In the genomic region with DNA sequence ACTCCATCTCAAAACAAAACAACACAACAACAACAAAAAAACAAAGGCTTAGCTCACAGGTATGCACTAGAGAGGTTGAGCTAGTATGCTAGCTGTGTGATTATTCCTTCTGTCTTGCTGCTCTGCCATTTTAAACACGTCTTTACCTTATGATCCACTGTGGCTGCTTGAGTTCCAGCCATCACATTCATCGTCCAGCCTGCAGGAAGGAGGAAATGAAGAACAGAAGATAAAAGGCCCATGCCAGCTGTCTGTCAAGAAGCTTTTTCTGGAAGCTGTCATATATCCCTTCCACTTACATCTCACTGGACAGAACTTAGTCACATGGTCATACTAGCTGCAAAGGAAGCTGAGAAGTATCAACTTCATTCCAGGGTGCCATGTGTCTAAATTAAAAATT, we compare ENCODE assay signal across 25 cellular contexts. TPM values are rescaled to one million over a fixed set of nuclear protein-coding genes. Genes with fewer than 3 reads are reported as not detected.
DNase-seq lines count a peak whose midpoint lies in the region; ATAC-seq, FAIRE-seq and TF ChIP-seq lines count a peak whose summit lies in the region.
"Had no signal": no experiment of that assay in that cellular context is flagged by ENCODE, and none has a peak within 500 bp of the region (broad histone marks: within the 10 kb centered on the region; RNA-seq: fewer than 3 reads in every experiment).

No MANE protein-coding gene starts in this region.

- peaks cover 2% of the 10 kb centered on the region; the same call in 1 of the 2 replicates for H3K23me2 ChIP-seq in H1 (ENCODE audit: low read depth, low read length)

- no peak overlapping the region for H4K5ac ChIP-seq in H1 (ENCODE audit: insufficient read length, low read depth, low read length)
- no peak overlapping the region for H4K5ac ChIP-seq in mesendoderm (ENCODE audit: low read length)

- no peak overlapping the region for H2BK20ac ChIP-seq in H1 (ENCODE audit: low read length)

- H3K23ac ChIP-seq in H1 (ENCODE audit: insufficient read length), result no peak overlapping the region
- H3K23ac ChIP-seq in mesendoderm (ENCODE audit: low read length), result no peak overlapping the region

- H3K4me3 ChIP-seq in H1 (ENCODE audit: extremely low read depth in 1 of 4, insufficient read depth in 2 of 4, low read depth in 3 of 4, low read length in 4 of 4), result no peak overlapping the region
- H3K4me3 ChIP-seq in transverse colon, result no peak overlapping the region
- no peak overlapping the region for H3K4me3 ChIP-seq in mesendoderm (ENCODE audit: low read length)
- H3K4me3 ChIP-seq: GM23248 had no signal

- peaks cover 17% of the 10 kb centered on the region for H3K4me1 Mint-ChIP-seq in WTC11

- no peaks in the 10 kb centered on the region for H3K36me3 Mint-ChIP-seq in WTC11
- H3K36me3 Mint-ChIP-seq: CD4-positive, alpha-beta memory T cell had no signal

- no peak overlapping the region for H2BK12ac ChIP-seq in H1 (ENCODE audit: low read depth, low read length)

- H3K4ac ChIP-seq in H1 (replicated peaks; ENCODE audit: insufficient read length, low read depth, low read length), result no peak overlapping the region
- H3K4ac ChIP-seq in mesendoderm (ENCODE audit: low read depth, low read length), result no peak overlapping the region

- TF ChIP-seq EP300 in H1 (IDR thresholded peaks at IDR 0.05; ENCODE audit: borderline replicate concordance in 1 of 2, low read depth in 2 of 2, low read length in 2 of 2) (no peak), transverse colon (IDR thresholded peaks at IDR 0.05; ENCODE audit: low read depth) (no peak)

- POLR2A ChIA-PET in WTC11 (lab: Charles Lee), result no interaction called here
- POLR2A ChIA-PET in H1 (lab: Charles Lee; ENCODE audit: partially characterized antibody), result interaction anchor here (0.6 kb wide), 1 partner anchor 29 kb away, joined by 3 read pairs; no protein-coding TSS in a partner anchor

- H3K4me3 Mint-ChIP-seq in WTC11, result no peak overlapping the region
- H3K4me3 Mint-ChIP-seq: CD4-positive, alpha-beta memory T cell; H9; HFFc6 had no signal

- no peak overlapping the region for H4K8ac ChIP-seq in H1 (ENCODE audit: extremely low read depth, insufficient read depth, low read length)
- no peak overlapping the region for H4K8ac ChIP-seq in mesendoderm (ENCODE audit: low read depth, low read length)

- peaks cover 0 to 16% (median 10%) of the 10 kb centered on the region in 4 experiments; a peak in 6 of 7 replicates for H3K4me1 ChIP-seq in H1 (replicated peaks in 1 of 4; ENCODE audit: control insufficient read depth in 3 of 4, insufficient read depth in 4 of 4, low read length in 3 of 4)
- peaks cover 10 to 43% (median 38%) of the 10 kb centered on the region in 4 donors for H3K4me1 ChIP-seq in transverse colon
- H3K4me1 ChIP-seq in mesendoderm (ENCODE audit: control insufficient read depth, low read depth, low read length), result peaks cover 2% of the 10 kb centered on the region

- H3K79me2 ChIP-seq in H1 (ENCODE audit: control insufficient read depth in 1 of 2, insufficient read depth in 2 of 2, low read length in 2 of 2) (no peaks in the 10 kb centered on the region), mesendoderm (ENCODE audit: control insufficient read depth, insufficient read depth, low read length) (no peaks in the 10 kb centered on the region)

- H2BK120ac ChIP-seq in H1 (replicated peaks; ENCODE audit: low read depth, low read length), result no peak overlapping the region
- no peak overlapping the region for H2BK120ac ChIP-seq in mesendoderm (ENCODE audit: low read depth, low read length)

- 0 out of 2 replicates have a peak, but pooled peaks cover 3% of the 10 kb centered on the region for H3K9me3 Mint-ChIP-seq in WTC11
- H3K9me3 Mint-ChIP-seq: CD4-positive, alpha-beta memory T cell; H9; HFFc6 had no signal

- CTCF ChIA-PET in WTC11 (lab: Charles Lee) (interaction anchor here (0.8 to 1.6 kb wide), 5 partner anchors 10 to 29 kb away, joined by 3 to 5 read pairs (median 4); a partner anchor contains a TSS), H1 (lab: Charles Lee; ENCODE audit: partially characterized antibody) (interaction anchor here (0.5 to 37.6 kb wide), 4 partner anchors 17 to 1557 kb away, joined by 3 to 614 read pairs (median 206); a partner anchor contains a TSS)

- H3K4me2 ChIP-seq in H1 (ENCODE audit: insufficient read depth in 1 of 2, low read depth in 2 of 2, low read length in 2 of 2), result no peak overlapping the region
- H3K4me2 ChIP-seq in mesendoderm (ENCODE audit: low read length), result no peak overlapping the region

- H3K27me3 ChIP-seq in H1 (replicated peaks in 1 of 4; ENCODE audit: control insufficient read depth in 3 of 4, extremely low read depth in 1 of 4, insufficient read depth in 3 of 4, low read length in 3 of 4), result no peaks in the 10 kb centered on the region
- H3K27me3 ChIP-seq in transverse colon, result no peaks in the 10 kb centered on the region
- H3K27me3 ChIP-seq in mesendoderm (ENCODE audit: insufficient read depth, low read length, poor library complexity), result no peaks in the 10 kb centered on the region

- H3K36me3 ChIP-seq in H1 (ENCODE audit: control insufficient read depth in 2 of 4, insufficient read depth in 4 of 4, low read length in 3 of 4) (no peaks in the 10 kb centered on the region), transverse colon (no peaks in the 10 kb centered on the region), mesendoderm (ENCODE audit: control insufficient read depth, insufficient read depth, low read length) (no peaks in the 10 kb centered on the region)

- ATAC-seq in WTC11, result no peak
- ATAC-seq: HCT116 had no signal

- in situ Hi-C loops in transverse colon (cut with MboI; ENCODE audit: low pct_ligation_motif_present in 1 of 4, low pct_unique_long_range_greater_than_20kb in 1 of 4, low sequenced_read_pairs in 3 of 4), result no loop called here

- TF ChIP-seq RAD21 in H1 (IDR thresholded peaks at IDR 0.05 in 1 of 2, conservative IDR thresholded peaks at IDR 0.05 in 1 of 2; ENCODE audit: low read depth in 2 of 2, low read length in 2 of 2), result no peak

- intact Hi-C loops in transverse colon (cut with DNase I; ENCODE audit: low total_unique reads), result no loop called here

- no peak for TF ChIP-seq CTCF in WTC11 (IDR thresholded peaks at IDR 0.05)
- no peak for TF ChIP-seq CTCF in H1 (IDR thresholded peaks at IDR 0.05; ENCODE audit: control extremely low read depth in 1 of 3, insufficient read depth in 1 of 3, low read depth in 1 of 3, low read length in 3 of 3)
- TF ChIP-seq CTCF in transverse colon (IDR thresholded peaks at IDR 0.05), result no peak

- no peak overlapping the region for H2BK5ac ChIP-seq in H1 (ENCODE audit: low read depth, low read length)
- H2BK5ac ChIP-seq in mesendoderm (ENCODE audit: low read length), result no peak overlapping the region

- H3K27ac Mint-ChIP-seq in WTC11, result no peak overlapping the region
- H3K27ac Mint-ChIP-seq: CD4-positive, alpha-beta memory T cell; H9; HFFc6 had no signal

- H3K18ac ChIP-seq in H1 (ENCODE audit: extremely low read depth, low read length) (no peak overlapping the region), mesendoderm (ENCODE audit: low read length) (no peak overlapping the region)

- H3K27me3 Mint-ChIP-seq in WTC11 (ENCODE audit: low read depth), result peaks cover 9% of the 10 kb centered on the region; the same call in 1 of the 2 replicates
- H3K27me3 Mint-ChIP-seq: CD4-positive, alpha-beta memory T cell had no signal

- H4K20me1 ChIP-seq in H1 (replicated peaks in 1 of 2; ENCODE audit: control insufficient read depth in 1 of 2, insufficient read depth in 2 of 2, low read length in 2 of 2), result peaks cover 0 to 5% of the 10 kb centered on the region in 2 experiments

- no peak overlapping the region for H3K14ac ChIP-seq in H1 (ENCODE audit: insufficient read length)

- H3K9ac ChIP-seq in H1 (replicated peaks in 1 of 4; ENCODE audit: extremely low read depth in 1 of 4, low read depth in 3 of 4, low read length in 3 of 4), result no peak overlapping the region
- no peak overlapping the region for H3K9ac ChIP-seq in mesendoderm (ENCODE audit: low read length)
- H3K9ac ChIP-seq: GM23248 had no signal

- no peaks in the 10 kb centered on the region for H3K79me1 ChIP-seq in H1 (ENCODE audit: low read depth, low read length)
- H3K79me1 ChIP-seq in mesendoderm (ENCODE audit: low read length), result no peaks in the 10 kb centered on the region

- 93% methylated on average over 2 of the region's 2 CpGs; no CpG with 5 or more reads in 1 of the 2 experiments for WGBS in H1 (ENCODE audit: extremely low coverage in 1 of 2, insufficient coverage in 1 of 2, insufficient read length in 1 of 2, insufficient replicate concordance in 2 of 2, low coverage in 1 of 2, low lambda C conversion rate in 2 of 2, missing lambda C conversion rate in 1 of 2), 2 experiments
- 78 to 83% methylated on average over 1 to 2 of the region's 2 CpGs for WGBS in transverse colon (ENCODE audit: low coverage in 1 of 2), 2 donors
- no CpG with 5 or more reads among the region's 2 CpGs for WGBS in mesendoderm (ENCODE audit: extremely low coverage, insufficient coverage, low lambda C conversion rate)

- no peak overlapping the region for H4K91ac ChIP-seq in H1 (replicated peaks; ENCODE audit: insufficient read length, low read length)

- FAIRE-seq in H1 (lab: Jason Lieb, UNC), result no peak
- FAIRE-seq: GM12891 had no signal

- H2BK15ac ChIP-seq in H1 (ENCODE audit: low read length) (no peak overlapping the region), mesendoderm (replicated peaks; ENCODE audit: low read depth) (no peak overlapping the region)

- no peak overlapping the region for H3K27ac ChIP-seq in H1 (ENCODE audit: low read depth, low read length)
- H3K27ac ChIP-seq in transverse colon, result peak overlapping the region; percentile 57 to 83 (median 74)
- H3K27ac ChIP-seq in mesendoderm (ENCODE audit: low read depth, low read length), result no peak overlapping the region
- H3K27ac ChIP-seq: GM23248 had no signal

- H3K56ac ChIP-seq in H1 (replicated peaks; ENCODE audit: insufficient read length, low read depth, low read length) (no peak overlapping the region), mesendoderm (ENCODE audit: low read length) (no peak overlapping the region)

- H2AK5ac ChIP-seq in H1 (ENCODE audit: low read depth, low read length) (no peak overlapping the region), mesendoderm (ENCODE audit: low read length) (no peak overlapping the region)

- TF ChIP-seq POLR2A in H1 (IDR thresholded peaks at IDR 0.05; ENCODE audit: control extremely low read depth in 1 of 2, low read depth in 2 of 2, low read length in 2 of 2) (no peak), transverse colon (IDR thresholded peaks at IDR 0.05) (no peak)

- DNase-seq in RPMI8226 (peak; percentile 2), WTC11 (ENCODE audit: low spot score) (no peak), H1 (ENCODE audit: low read depth in 1 of 2, low spot score in 2 of 2) (no peak), transverse colon (no peak), NCI-H2081 (lab: John Stamatoyannopoulos, UW) (no peak), NCI-H1436 (lab: John Stamatoyannopoulos, UW) (no peak), mesendoderm (no peak), HK-2 (ENCODE audit: unreplicated experiment) (no peak)
- DNase-seq: C1 segment of cervical spinal cord; Calu3; CD4-positive, alpha-beta memory T cell; COR-L47; DMS53; DMS79 treated with DMSO at 0.1 percent for 48 hours; GF-D8; GM23248; H9; HFFc6 had no signal

- H3K9me3 ChIP-seq in H1 (ENCODE audit: insufficient read depth in 2 of 2, low read depth in 1 of 2, low read length in 1 of 2) (no peaks in the 10 kb centered on the region), transverse colon (no peaks in the 10 kb centered on the region)

- no peak overlapping the region for H2AFZ ChIP-seq in H1 (ENCODE audit: low read length)
- H2AFZ ChIP-seq: GM23248 had no signal

RNA-seq across cellular contexts. Expression of a gene that starts 9.4 kb away (rescaled TPM):
- 255 to 293 TPM (median 282 TPM) in 3 replicates for total RNA-seq in WTC11 (2021)
- 201 and 225 TPM in 2 replicates for total RNA-seq in H1 (2021; fragmentation: NEBNext Ultra II Directional; extraction: Animal tissue kit (Norgen Biotek cat#: 25700))
- 582 and 631 TPM in 2 replicates for polyA plus RNA-seq in H1 (2011; rRNA removed)
- polyA plus RNA-seq in H1 (2011; cell fraction: cytosol; rRNA removed), result 623 TPM
- 281 TPM for polyA plus RNA-seq in H1 (2011; cell fraction: nucleus; rRNA removed)
- polyA plus RNA-seq in H1 (2012, experiment 1 of 2), result 323 to 414 TPM (median 375 TPM) in 4 replicates
- 341 TPM for polyA plus RNA-seq in H1 (2012, experiment 2 of 2)
- polyA plus RNA-seq in H1 (2013, experiment 1 of 2), result 135 TPM
- 134 TPM for polyA plus RNA-seq in H1 (2013, experiment 2 of 2)
- polyA minus RNA-seq in H1 (2011; rRNA and poly(A)+ RNA removed), result 60.4 and 79.8 TPM in 2 replicates
- polyA minus RNA-seq in H1 (2011; cell fraction: cytosol; rRNA and poly(A)+ RNA removed), result 77.1 TPM
- polyA minus RNA-seq in H1 (2011; cell fraction: nucleus; rRNA and poly(A)+ RNA removed), result 54.4 TPM
- 100 to 1,000 TPM; 152 to 381 (median 265) TPM for total RNA-seq in transverse colon
- polyA plus RNA-seq in mesendoderm (2013, experiment 1 of 2), result 99.0 TPM
- polyA plus RNA-seq in mesendoderm (2013, experiment 2 of 2), result 97.3 TPM

RNA-seq across cellular contexts. Expression of a gene that starts 10.0 kb away (rescaled TPM):
- total RNA-seq in WTC11 (2021), result 285 to 321 TPM (median 314 TPM) in 3 replicates
- 300 and 326 TPM in 2 replicates for total RNA-seq in H1 (2021; fragmentation: NEBNext Ultra II Directional; extraction: Animal tissue kit (Norgen Biotek cat#: 25700))
- 650 and 707 TPM in 2 replicates for polyA plus RNA-seq in H1 (2011; rRNA removed)
- 604 TPM for polyA plus RNA-seq in H1 (2011; cell fraction: cytosol; rRNA removed)
- polyA plus RNA-seq in H1 (2011; cell fraction: nucleus; rRNA removed), result 183 TPM
- 380 to 473 TPM (median 438 TPM) in 4 replicates for polyA plus RNA-seq in H1 (2012, experiment 1 of 2)
- polyA plus RNA-seq in H1 (2012, experiment 2 of 2), result 1,230 TPM
- 542 TPM for polyA plus RNA-seq in H1 (2013, experiment 1 of 2)
- 524 TPM for polyA plus RNA-seq in H1 (2013, experiment 2 of 2)
- polyA minus RNA-seq in H1 (2011; rRNA and poly(A)+ RNA removed), result 31.9 and 44.7 TPM in 2 replicates
- 101 TPM for polyA minus RNA-seq in H1 (2011; cell fraction: cytosol; rRNA and poly(A)+ RNA removed)
- polyA minus RNA-seq in H1 (2011; cell fraction: nucleus; rRNA and poly(A)+ RNA removed), result 54.3 TPM
- total RNA-seq in transverse colon, result 10 to 100 TPM; 59.1 to 99.9 (median 82.7) TPM
- 524 TPM for polyA plus RNA-seq in mesendoderm (2013, experiment 1 of 2)
- 540 TPM for polyA plus RNA-seq in mesendoderm (2013, experiment 2 of 2)

RNA-seq across cellular contexts. Expression of a gene that starts 12.7 kb away (rescaled TPM):
- total RNA-seq in WTC11 (2021) (17.0 to 22.0 TPM (median 19.9 TPM) in 3 replicates), transverse colon (100 to 1,000 TPM in 1 of 4 donors, 10 to 100 TPM in 3; 24.8 to 203 (median 47.1) TPM)
- 11.2 and 12.5 TPM in 2 replicates for total RNA-seq in H1 (2021; fragmentation: NEBNext Ultra II Directional; extraction: Animal tissue kit (Norgen Biotek cat#: 25700))
- polyA plus RNA-seq in H1 (2011; rRNA removed), result 5.9 and 7.9 TPM in 2 replicates
- polyA plus RNA-seq in H1 (2011; cell fraction: cytosol; rRNA removed), result 10.0 TPM
- 36.8 TPM for polyA plus RNA-seq in H1 (2011; cell fraction: nucleus; rRNA removed)
- polyA plus RNA-seq in H1 (2012, experiment 1 of 2), result 12.4 to 18.6 TPM (median 15.8 TPM) in 4 replicates
- 5.3 TPM for polyA plus RNA-seq in H1 (2012, experiment 2 of 2)
- 7.4 TPM for polyA plus RNA-seq in H1 (2013, experiment 1 of 2)
- 6.3 TPM for polyA plus RNA-seq in H1 (2013, experiment 2 of 2)
- 1.1 and 1.8 TPM in 2 replicates for polyA minus RNA-seq in H1 (2011; rRNA and poly(A)+ RNA removed)
- polyA minus RNA-seq in H1 (2011; cell fraction: cytosol; rRNA and poly(A)+ RNA removed), result 6.3 TPM
- polyA minus RNA-seq in H1 (2011; cell fraction: nucleus; rRNA and poly(A)+ RNA removed), result 5.4 TPM
- polyA plus RNA-seq in mesendoderm (2013, experiment 1 of 2), result 2.0 TPM
- 1.6 TPM for polyA plus RNA-seq in mesendoderm (2013, experiment 2 of 2)

RNA-seq across cellular contexts. Expression of a gene that starts 22.0 kb away (rescaled TPM):
- 56.3 to 81.9 TPM (median 59.1 TPM) in 3 replicates for total RNA-seq in WTC11 (2021)
- 36.1 and 37.0 TPM in 2 replicates for total RNA-seq in H1 (2021; fragmentation: NEBNext Ultra II Directional; extraction: Animal tissue kit (Norgen Biotek cat#: 25700))
- polyA plus RNA-seq in H1 (2011; rRNA removed), result 18.2 and 20.9 TPM in 2 replicates
- 24.8 TPM for polyA plus RNA-seq in H1 (2011; cell fraction: cytosol; rRNA removed)
- polyA plus RNA-seq in H1 (2011; cell fraction: nucleus; rRNA removed), result 29.9 TPM
- polyA plus RNA-seq in H1 (2012, experiment 1 of 2), result 24.8 to 32.6 TPM (median 31.0 TPM) in 4 replicates
- 28.6 TPM for polyA plus RNA-seq in H1 (2012, experiment 2 of 2)
- 13.1 TPM for polyA plus RNA-seq in H1 (2013, experiment 1 of 2)
- polyA plus RNA-seq in H1 (2013, experiment 2 of 2), result 13.3 TPM
- 9.2 and 9.3 TPM in 2 replicates for polyA minus RNA-seq in H1 (2011; rRNA and poly(A)+ RNA removed)
- 19.5 TPM for polyA minus RNA-seq in H1 (2011; cell fraction: cytosol; rRNA and poly(A)+ RNA removed)
- polyA minus RNA-seq in H1 (2011; cell fraction: nucleus; rRNA and poly(A)+ RNA removed), result 13.9 TPM
- 100 to 1,000 TPM; 142 to 272 (median 221) TPM for total RNA-seq in transverse colon
- 9.3 TPM for polyA plus RNA-seq in mesendoderm (2013, experiment 1 of 2)
- 8.3 TPM for polyA plus RNA-seq in mesendoderm (2013, experiment 2 of 2)

RNA-seq across cellular contexts. Expression of a gene that starts 27.2 kb away (rescaled TPM):
- total RNA-seq in WTC11 (2021) (1.1 to 2.5 TPM (median 2.0 TPM) in 3 replicates), transverse colon (10 to 100 TPM in 1 of 4 donors, not detected in 3; 20.9 TPM)
- total RNA-seq in H1 (2021; fragmentation: NEBNext Ultra II Directional; extraction: Animal tissue kit (Norgen Biotek cat#: 25700)), result not detected in 2 replicates
- polyA plus RNA-seq in H1 (2011; rRNA removed), result 0.77 and 1.1 TPM in 2 replicates
- 0.85 TPM for polyA plus RNA-seq in H1 (2011; cell fraction: cytosol; rRNA removed)
- 1.6 TPM for polyA plus RNA-seq in H1 (2011; cell fraction: nucleus; rRNA removed)
- polyA plus RNA-seq in H1 (2012, experiment 1 of 2), result 0.46 to 0.96 TPM (median 0.73 TPM) in 3 of 4 replicates, not detected in the other
- 0.71 TPM for polyA plus RNA-seq in H1 (2012, experiment 2 of 2)
- 0.49 TPM for polyA plus RNA-seq in H1 (2013, experiment 1 of 2)
- polyA plus RNA-seq in H1 (2013, experiment 2 of 2), result 0.66 TPM
- polyA minus RNA-seq in H1 (2011; rRNA and poly(A)+ RNA removed), result not detected in 2 replicates
- polyA minus RNA-seq in H1 (2011; cell fraction: cytosol; rRNA and poly(A)+ RNA removed), result not detected
- polyA minus RNA-seq in H1 (2011; cell fraction: nucleus; rRNA and poly(A)+ RNA removed), result not detected
- 0.11 TPM for polyA plus RNA-seq in mesendoderm (2013, experiment 1 of 2)
- polyA plus RNA-seq in mesendoderm (2013, experiment 2 of 2), result 0.13 TPM
- total RNA-seq: A172; A673; CD4-positive, alpha-beta memory T cell; G401; GM23248; H4 had no signal
- polyA plus RNA-seq: BJ; CD4-positive, alpha-beta memory T cell; GM23248 had no signal

Comparison
In these comparisons a context has a peak if more than half of its experiments do, and no peak if none do; other contexts are left out.
1. H3K27ac ChIP-seq: peak in transverse colon (4 of 4); none in H1 (single experiment) and mesendoderm (single experiment).